Comparison of ENCODE assay signal across 1 cellular context in genomic region chr7:23247101-23247601, GRCh38.
TF ChIP-seq lines count a peak whose summit lies in the region.

No MANE protein-coding gene starts in this region.

TF ChIP-seq in K562, 482 proteins besides CTCF, POLR2A, EP300 and RAD21:
- TF ChIP-seq HDAC1 (IDR thresholded peaks at IDR 0.05) (no peak), THRB (CRISPR knock-in tag; conservative IDR thresholded peaks at IDR 0.05) (no peak), UBTF (IDR thresholded peaks at IDR 0.05; ENCODE audit: borderline replicate concordance in 1 of 2, low read depth in 2 of 2, low read length in 2 of 2) (no peak)
